Comparison of ENCODE assay signal across 11 cellular contexts in the genomic region with DNA sequence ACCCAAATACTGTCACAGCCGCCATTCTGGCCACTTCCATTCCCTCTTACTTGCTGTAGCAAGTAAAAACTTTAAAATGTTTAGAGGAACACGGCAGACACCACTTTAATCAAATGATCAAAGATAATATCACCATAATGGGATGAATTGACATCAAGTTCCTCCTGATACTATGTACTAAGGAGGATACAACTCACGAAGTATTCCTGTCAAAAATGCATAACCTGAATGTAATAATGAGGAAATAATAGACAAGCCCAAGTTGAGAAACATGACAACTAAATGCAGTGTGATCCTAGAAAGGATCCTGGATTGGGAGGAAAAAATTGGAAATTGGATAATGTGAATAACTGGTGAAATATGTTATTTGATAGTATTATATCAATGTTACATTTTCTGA. TPM values are rescaled to one million over a fixed set of nuclear protein-coding genes. Genes with fewer than 3 reads are reported as not detected.
"Had no signal": no experiment of that assay in that cellular context is flagged by ENCODE, and none has a peak within 500 bp of the region (broad histone marks: within the 10 kb centered on the region; RNA-seq: fewer than 3 reads in every experiment).

No MANE protein-coding gene starts in this region.

- H3K4me1 ChIP-seq: HAP-1 had no signal

- H3K4me3 ChIP-seq: GM23248, GM23338, HAP-1 had no signal

- DNase-seq: GM23248, GOT3, H7, H9, HCEC 1CT, HFFc6 had no signal

- H3K9ac ChIP-seq: GM23248 had no signal

- H3K36me3 ChIP-seq: HAP-1 had no signal

- ATAC-seq: GM23338, HCT116 had no signal

- H3K27ac ChIP-seq: GM23248 had no signal

- H3K9me3 ChIP-seq: HAP-1 had no signal

RNA-seq across cellular contexts. Expression of a gene that starts 3.9 kb away (rescaled TPM):
- total RNA-seq: GM23248, H4, HFFc6 had no signal
- polyA plus RNA-seq: GM23248 had no signal

RNA-seq across cellular contexts. Expression of a gene that starts 42.5 kb away (rescaled TPM):
- total RNA-seq: GM23248, GM23338, H1, H4, H7, H9, HFFc6 had no signal
- polyA plus RNA-seq: GM23248, H1 had no signal
